In genomic region chr20:37913563-37914366, GRCh38 we compare ENCODE assay signal across 3 cellular contexts.
TF ChIP-seq lines count a peak whose summit lies in the region.

No MANE protein-coding gene starts in this region.

TF ChIP-seq in IMR-90, 13 proteins besides CTCF, POLR2A, EP300 and RAD21:
- TF ChIP-seq USF2 (IDR thresholded peaks at IDR 0.05; ENCODE audit: low read depth, low read length): no peak
- TF ChIP-seq MXI1 (IDR thresholded peaks at IDR 0.05; ENCODE audit: borderline replicate concordance, low read depth, low read length): no peak
- TF ChIP-seq SMC3 (IDR thresholded peaks at IDR 0.05; ENCODE audit: low read depth, low read length): no peak
- no peak for TF ChIP-seq FOS (IDR thresholded peaks at IDR 0.05; ENCODE audit: low read depth, low read length)
- no peak for TF ChIP-seq CHD1 (IDR thresholded peaks at IDR 0.05; ENCODE audit: low read depth, low read length)
- TF ChIP-seq MAFK (IDR thresholded peaks at IDR 0.05; ENCODE audit: low read depth, low read length): no peak
- TF ChIP-seq CEBPB (IDR thresholded peaks at IDR 0.05; ENCODE audit: low read depth, low read length): no peak
- no peak for TF ChIP-seq RCOR1 (IDR thresholded peaks at IDR 0.05; ENCODE audit: insufficient replicate concordance, low read length)
- no peak for TF ChIP-seq ELK1 (IDR thresholded peaks at IDR 0.05; ENCODE audit: borderline replicate concordance, low read depth, low read length)
- TF ChIP-seq RFX5 (IDR thresholded peaks at IDR 0.05; ENCODE audit: low read depth, low read length): no peak
- no peak for TF ChIP-seq BHLHE40 (IDR thresholded peaks at IDR 0.05; ENCODE audit: low read depth, low read length)
- TF ChIP-seq MAZ (IDR thresholded peaks at IDR 0.05; ENCODE audit: borderline replicate concordance, low read depth, low read length): no peak
- no peak for TF ChIP-seq NFE2L2 (IDR thresholded peaks at IDR 0.05; ENCODE audit: low read depth, low read length)
TF ChIP-seq in IMR-90: peak in this region for 0.

TF ChIP-seq in H1, 55 proteins besides CTCF, POLR2A, EP300 and RAD21:
- TF ChIP-seq CHD2 (IDR thresholded peaks at IDR 0.05; ENCODE audit: low read length): no peak
- TF ChIP-seq, protein P1, sequence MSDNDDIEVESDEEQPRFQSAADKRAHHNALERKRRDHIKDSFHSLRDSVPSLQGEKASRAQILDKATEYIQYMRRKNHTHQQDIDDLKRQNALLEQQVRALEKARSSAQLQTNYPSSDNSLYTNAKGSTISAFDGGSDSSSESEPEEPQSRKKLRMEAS (IDR thresholded peaks at IDR 0.05): peak; percentile 39; the same call in 1 of the 2 replicates

TF ChIP-seq in neural cell, 6 proteins besides CTCF, POLR2A, EP300 and RAD21:
- TF ChIP-seq, protein P2, sequence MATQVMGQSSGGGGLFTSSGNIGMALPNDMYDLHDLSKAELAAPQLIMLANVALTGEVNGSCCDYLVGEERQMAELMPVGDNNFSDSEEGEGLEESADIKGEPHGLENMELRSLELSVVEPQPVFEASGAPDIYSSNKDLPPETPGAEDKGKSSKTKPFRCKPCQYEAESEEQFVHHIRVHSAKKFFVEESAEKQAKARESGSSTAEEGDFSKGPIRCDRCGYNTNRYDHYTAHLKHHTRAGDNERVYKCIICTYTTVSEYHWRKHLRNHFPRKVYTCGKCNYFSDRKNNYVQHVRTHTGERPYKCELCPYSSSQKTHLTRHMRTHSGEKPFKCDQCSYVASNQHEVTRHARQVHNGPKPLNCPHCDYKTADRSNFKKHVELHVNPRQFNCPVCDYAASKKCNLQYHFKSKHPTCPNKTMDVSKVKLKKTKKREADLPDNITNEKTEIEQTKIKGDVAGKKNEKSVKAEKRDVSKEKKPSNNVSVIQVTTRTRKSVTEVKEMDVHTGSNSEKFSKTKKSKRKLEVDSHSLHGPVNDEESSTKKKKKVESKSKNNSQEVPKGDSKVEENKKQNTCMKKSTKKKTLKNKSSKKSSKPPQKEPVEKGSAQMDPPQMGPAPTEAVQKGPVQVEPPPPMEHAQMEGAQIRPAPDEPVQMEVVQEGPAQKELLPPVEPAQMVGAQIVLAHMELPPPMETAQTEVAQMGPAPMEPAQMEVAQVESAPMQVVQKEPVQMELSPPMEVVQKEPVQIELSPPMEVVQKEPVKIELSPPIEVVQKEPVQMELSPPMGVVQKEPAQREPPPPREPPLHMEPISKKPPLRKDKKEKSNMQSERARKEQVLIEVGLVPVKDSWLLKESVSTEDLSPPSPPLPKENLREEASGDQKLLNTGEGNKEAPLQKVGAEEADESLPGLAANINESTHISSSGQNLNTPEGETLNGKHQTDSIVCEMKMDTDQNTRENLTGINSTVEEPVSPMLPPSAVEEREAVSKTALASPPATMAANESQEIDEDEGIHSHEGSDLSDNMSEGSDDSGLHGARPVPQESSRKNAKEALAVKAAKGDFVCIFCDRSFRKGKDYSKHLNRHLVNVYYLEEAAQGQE (IDR thresholded peaks at IDR 0.05; ENCODE audit: borderline replicate concordance): no peak
- no peak for TF ChIP-seq EZH2 (IDR thresholded peaks at IDR 0.05; ENCODE audit: borderline replicate concordance, insufficient read depth, low read length, poor library complexity, severe bottlenecking)
- no peak for TF ChIP-seq SMC3 (conservative IDR thresholded peaks at IDR 0.05; ENCODE audit: poor library complexity)
- TF ChIP-seq MXI1 (conservative IDR thresholded peaks at IDR 0.05; ENCODE audit: poor library complexity, severe bottlenecking): no peak
- no peak for TF ChIP-seq TAF1 (IDR thresholded peaks at IDR 0.05; ENCODE audit: low read depth)
- no peak for TF ChIP-seq POLR2AphosphoS5 (IDR thresholded peaks at IDR 0.05)
